16 cellular contexts compared by ENCODE assay signal in genomic region chr9:85062385-85062784, GRCh38.
DNase-seq lines count a peak whose midpoint lies in the region; ATAC-seq, FAIRE-seq and TF ChIP-seq lines count a peak whose summit lies in the region.
"Had no signal": no experiment of that assay in that cellular context is flagged by ENCODE, and none has a peak within 500 bp of the region (broad histone marks: within the 10 kb centered on the region; RNA-seq: fewer than 3 reads in every experiment).

No MANE protein-coding gene starts in this region.

- H3K27me3 ChIP-seq in H1 (replicated peaks in 1 of 4; ENCODE audit: control insufficient read depth in 3 of 4, extremely low read depth in 1 of 4, insufficient read depth in 3 of 4, low read length in 3 of 4) (no peaks in the 10 kb centered on the region), right atrium auricular region (no peaks in the 10 kb centered on the region), MM.1S (replicated peaks; ENCODE audit: insufficient read depth, low read length) (no peaks in the 10 kb centered on the region)
- H3K27me3 ChIP-seq: BLaER1 treated with 17β-estradiol and CSF1 and Interleukin-3, amounts not matched to agents 10 nM and 100 nM had no signal

- H4K91ac ChIP-seq in H1 (replicated peaks; ENCODE audit: insufficient read length, low read length) = no peak overlapping the region

- H3K9me3 ChIP-seq in H1 (ENCODE audit: insufficient read depth in 2 of 2, low read depth in 1 of 2, low read length in 1 of 2) (no peaks in the 10 kb centered on the region), right atrium auricular region (no peaks in the 10 kb centered on the region), MM.1S (replicated peaks; ENCODE audit: insufficient read depth, low read length) (no peaks in the 10 kb centered on the region)
- H3K9me3 ChIP-seq: BLaER1 treated with 17β-estradiol and CSF1 and Interleukin-3, amounts not matched to agents 10 nM and 100 nM; HAP-1 had no signal

- H2AFZ ChIP-seq in H1 (ENCODE audit: low read length) (peak overlapping the region; percentile 59; the same call in 1 of the 2 replicates), MM.1S (ENCODE audit: low read length) (no peak overlapping the region)
- H2AFZ ChIP-seq: GM23248 had no signal

- no peak for TF ChIP-seq CTCF in H1 (IDR thresholded peaks at IDR 0.05; ENCODE audit: control extremely low read depth in 1 of 3, insufficient read depth in 1 of 3, low read depth in 1 of 3, low read length in 3 of 3)
- TF ChIP-seq CTCF in progenitor cell of endocrine pancreas (IDR thresholded peaks at IDR 0.05; ENCODE audit: unreplicated experiment) = no peak
- no peak for TF ChIP-seq CTCF in right atrium auricular region (IDR thresholded peaks at IDR 0.05)
- TF ChIP-seq CTCF in MM.1S (IDR thresholded peaks at IDR 0.05; ENCODE audit: low read length) = no peak

- H3K79me2 ChIP-seq in H1 (ENCODE audit: control insufficient read depth in 1 of 2, insufficient read depth in 2 of 2, low read length in 2 of 2) (no peaks in the 10 kb centered on the region), MM.1S (ENCODE audit: low read length) (no peaks in the 10 kb centered on the region)

- DNase-seq in H1 (ENCODE audit: low read depth in 1 of 2, low spot score in 2 of 2) = no peak
- no peak for DNase-seq in progenitor cell of endocrine pancreas (ENCODE audit: low spot score, unreplicated experiment)
- no peak for DNase-seq in right atrium auricular region (ENCODE audit: low spot score)
- no peak for DNase-seq in MM.1S
- DNase-seq: CD8-positive, alpha-beta T cell; GM23248; Kasumi-1; KG1 had no signal

- no peaks in the 10 kb centered on the region for H3K36me3 ChIP-seq in H1 (ENCODE audit: control insufficient read depth in 2 of 4, insufficient read depth in 4 of 4, low read length in 3 of 4)
- no peaks in the 10 kb centered on the region for H3K36me3 ChIP-seq in right atrium auricular region
- H3K36me3 ChIP-seq in MM.1S (replicated peaks; ENCODE audit: insufficient read depth, low read length) = no peaks in the 10 kb centered on the region
- H3K36me3 ChIP-seq: BLaER1 treated with 17β-estradiol and CSF1 and Interleukin-3, amounts not matched to agents 10 nM and 100 nM; HAP-1 had no signal

- 84% methylated on average over 2 of the region's 2 CpGs; no CpG with 5 or more reads in 1 of the 2 experiments for WGBS in H1 (ENCODE audit: extremely low coverage in 1 of 2, insufficient coverage in 1 of 2, insufficient read length in 1 of 2, insufficient replicate concordance in 2 of 2, low coverage in 1 of 2, low lambda C conversion rate in 2 of 2, missing lambda C conversion rate in 1 of 2), 2 experiments

- H2BK12ac ChIP-seq in H1 (ENCODE audit: low read depth, low read length) = no peak overlapping the region

- ATAC-seq in GM18502 (IDR thresholded peaks at IDR 0.05; ENCODE audit: poor library complexity, unreplicated experiment) (peak; percentile 21), GM21723 (IDR thresholded peaks at IDR 0.05; ENCODE audit: unreplicated experiment) (peak; percentile 44), HG02973 (IDR thresholded peaks at IDR 0.05; ENCODE audit: unreplicated experiment) (no peak)
- ATAC-seq: CD8-positive, alpha-beta T cell had no signal

- H3K4ac ChIP-seq in H1 (replicated peaks; ENCODE audit: insufficient read length, low read depth, low read length) = no peak overlapping the region

- H3K27ac ChIP-seq in H1 (ENCODE audit: low read depth, low read length) (no peak overlapping the region), right atrium auricular region (no peak overlapping the region), MM.1S (ENCODE audit: low read length) (no peak overlapping the region)
- H3K27ac ChIP-seq: BLaER1 treated with 17β-estradiol and CSF1 and Interleukin-3, amounts not matched to agents 10 nM and 100 nM; GM23248 had no signal

- no peak overlapping the region for H2BK15ac ChIP-seq in H1 (ENCODE audit: low read length)

- H3K79me1 ChIP-seq in H1 (ENCODE audit: low read depth, low read length) = no peaks in the 10 kb centered on the region

- H3K18ac ChIP-seq in H1 (ENCODE audit: extremely low read depth, low read length) = no peak overlapping the region

- peak overlapping the region; percentile 15 for H3K27ac Mint-ChIP-seq in progenitor cell of endocrine pancreas
- H3K27ac Mint-ChIP-seq: B cell; CD8-positive, alpha-beta T cell had no signal

- POLR2A ChIA-PET in H1 (lab: Charles Lee; ENCODE audit: partially characterized antibody) = no interaction called here

- H3K4me3 ChIP-seq in H1 (ENCODE audit: extremely low read depth in 1 of 4, insufficient read depth in 2 of 4, low read depth in 3 of 4, low read length in 4 of 4) (no peak overlapping the region), right atrium auricular region (no peak overlapping the region), MM.1S (ENCODE audit: low read length) (no peak overlapping the region)
- H3K4me3 ChIP-seq: BLaER1 treated with 17β-estradiol and CSF1 and Interleukin-3, amounts not matched to agents 10 nM and 100 nM; GM23248; HAP-1 had no signal

- H3K4me3 Mint-ChIP-seq in progenitor cell of endocrine pancreas (ENCODE audit: low read depth) = no peak overlapping the region
- H3K4me3 Mint-ChIP-seq: B cell; CD8-positive, alpha-beta T cell had no signal

- no peak overlapping the region for H3K9ac ChIP-seq in H1 (replicated peaks in 1 of 4; ENCODE audit: extremely low read depth in 1 of 4, low read depth in 3 of 4, low read length in 3 of 4)
- H3K9ac ChIP-seq in MM.1S (ENCODE audit: low read length) = no peak overlapping the region
- H3K9ac ChIP-seq: BLaER1 treated with 17β-estradiol and CSF1 and Interleukin-3, amounts not matched to agents 10 nM and 100 nM; GM23248 had no signal

- no peak overlapping the region for H3K56ac ChIP-seq in H1 (replicated peaks; ENCODE audit: insufficient read length, low read depth, low read length)

- H3F3A ChIP-seq in MM.1S (ENCODE audit: insufficient read depth, low read length) = no peaks in the 10 kb centered on the region

- no peak overlapping the region for H3K23ac ChIP-seq in H1 (ENCODE audit: insufficient read length)

- no peaks in the 10 kb centered on the region for H3K27me3 Mint-ChIP-seq in progenitor cell of endocrine pancreas
- H3K27me3 Mint-ChIP-seq: B cell had no signal

- no peak overlapping the region for H4K8ac ChIP-seq in H1 (ENCODE audit: extremely low read depth, insufficient read depth, low read length)

- H2AK5ac ChIP-seq in H1 (ENCODE audit: low read depth, low read length) = no peak overlapping the region

- no peaks in the 10 kb centered on the region for H4K20me1 ChIP-seq in H1 (replicated peaks in 1 of 2; ENCODE audit: control insufficient read depth in 1 of 2, insufficient read depth in 2 of 2, low read length in 2 of 2)
- no peaks in the 10 kb centered on the region for H4K20me1 ChIP-seq in MM.1S (ENCODE audit: insufficient read depth, low read length)
- H4K20me1 ChIP-seq: BLaER1 treated with 17β-estradiol and CSF1 and Interleukin-3, amounts not matched to agents 10 nM and 100 nM had no signal

- no peak for TF ChIP-seq POLR2A in H1 (IDR thresholded peaks at IDR 0.05; ENCODE audit: control extremely low read depth in 1 of 2, low read depth in 2 of 2, low read length in 2 of 2)

- H3K23me2 ChIP-seq in H1 (ENCODE audit: low read depth, low read length) = no peaks in the 10 kb centered on the region

- no peak overlapping the region for H4K5ac ChIP-seq in H1 (ENCODE audit: insufficient read length, low read depth, low read length)

- no peak overlapping the region for H2BK120ac ChIP-seq in H1 (replicated peaks; ENCODE audit: low read depth, low read length)

- H3K4me2 ChIP-seq in H1 (ENCODE audit: insufficient read depth in 1 of 2, low read depth in 2 of 2, low read length in 2 of 2) = no peak overlapping the region
- H3K4me2 ChIP-seq in MM.1S (ENCODE audit: low read depth, low read length) = no peak overlapping the region
- H3K4me2 ChIP-seq: BLaER1 treated with 17β-estradiol and CSF1 and Interleukin-3, amounts not matched to agents 10 nM and 100 nM had no signal

- H2BK20ac ChIP-seq in H1 (ENCODE audit: low read length) = no peak overlapping the region

- TF ChIP-seq RAD21 in H1 (IDR thresholded peaks at IDR 0.05 in 1 of 2, conservative IDR thresholded peaks at IDR 0.05 in 1 of 2; ENCODE audit: low read depth in 2 of 2, low read length in 2 of 2) = no peak

- no peak for TF ChIP-seq EP300 in H1 (IDR thresholded peaks at IDR 0.05; ENCODE audit: borderline replicate concordance in 1 of 2, low read depth in 2 of 2, low read length in 2 of 2)

- H3K14ac ChIP-seq in H1 (ENCODE audit: insufficient read length) = no peak overlapping the region

- H3K4me1 Mint-ChIP-seq in progenitor cell of endocrine pancreas (ENCODE audit: low read depth) = peaks cover 5% of the 10 kb centered on the region
- H3K4me1 Mint-ChIP-seq: B cell had no signal

- no peak overlapping the region for H2BK5ac ChIP-seq in H1 (ENCODE audit: low read depth, low read length)

- H3K9me3 Mint-ChIP-seq in progenitor cell of endocrine pancreas (ENCODE audit: low read depth) = peaks cover 10% of the 10 kb centered on the region
- H3K9me3 Mint-ChIP-seq: CD8-positive, alpha-beta T cell had no signal

- no peak for FAIRE-seq in H1 (lab: Jason Lieb, UNC)
- FAIRE-seq: D721Med, G401.6 had no signal

- CTCF ChIA-PET in H1 (lab: Charles Lee; ENCODE audit: partially characterized antibody) = interaction anchor here (0.9 kb wide), 1 partner anchor 11 kb away, joined by 3 read pairs; no protein-coding TSS in a partner anchor

- peaks cover 0 to 4% (median 2%) of the 10 kb centered on the region in 4 experiments; a peak in 3 of 7 replicates for H3K4me1 ChIP-seq in H1 (replicated peaks in 1 of 4; ENCODE audit: control insufficient read depth in 3 of 4, insufficient read depth in 4 of 4, low read length in 3 of 4)
- H3K4me1 ChIP-seq in right atrium auricular region = no peaks in the 10 kb centered on the region
- H3K4me1 ChIP-seq in MM.1S (ENCODE audit: low read length) = peaks cover 19% of the 10 kb centered on the region
- H3K4me1 ChIP-seq: HAP-1 had no signal

- no peaks in the 10 kb centered on the region for H3K9me2 ChIP-seq in MM.1S (replicated peaks; ENCODE audit: insufficient read depth, low read length)

- H3K36me3 Mint-ChIP-seq in progenitor cell of endocrine pancreas (ENCODE audit: insufficient read depth) = no peaks in the 10 kb centered on the region
- H3K36me3 Mint-ChIP-seq: CD8-positive, alpha-beta T cell had no signal

TF ChIP-seq in H1, 55 proteins besides CTCF, POLR2A, EP300 and RAD21 (continues in another document):
- no peak for TF ChIP-seq KDM4A (IDR thresholded peaks at IDR 0.05; ENCODE audit: low read depth, low read length, severe bottlenecking)
- no peak for TF ChIP-seq YY1 (IDR thresholded peaks at IDR 0.05; ENCODE audit: low read depth, low read length)
- TF ChIP-seq HDAC2 (IDR thresholded peaks at IDR 0.05; ENCODE audit: borderline replicate concordance in 1 of 2, low read depth in 2 of 2, low read length in 2 of 2) = no peak
- no peak for TF ChIP-seq POU5F1 (IDR thresholded peaks at IDR 0.05; ENCODE audit: low read depth, low read length)
- TF ChIP-seq SIRT6 (IDR thresholded peaks at IDR 0.05; ENCODE audit: low read length) = no peak
- no peak for TF ChIP-seq CHD1 (IDR thresholded peaks at IDR 0.05; ENCODE audit: low read depth, low read length)
- no peak for TF ChIP-seq TAF1 (IDR thresholded peaks at IDR 0.05; ENCODE audit: low read depth, low read length)
- TF ChIP-seq EGR1 (IDR thresholded peaks at IDR 0.05; ENCODE audit: borderline replicate concordance, low read depth, low read length) = no peak
- no peak for TF ChIP-seq SP2 (IDR thresholded peaks at IDR 0.05; ENCODE audit: low read length)
